ENCODE assay signal across 1 cellular context in the genomic region with DNA sequence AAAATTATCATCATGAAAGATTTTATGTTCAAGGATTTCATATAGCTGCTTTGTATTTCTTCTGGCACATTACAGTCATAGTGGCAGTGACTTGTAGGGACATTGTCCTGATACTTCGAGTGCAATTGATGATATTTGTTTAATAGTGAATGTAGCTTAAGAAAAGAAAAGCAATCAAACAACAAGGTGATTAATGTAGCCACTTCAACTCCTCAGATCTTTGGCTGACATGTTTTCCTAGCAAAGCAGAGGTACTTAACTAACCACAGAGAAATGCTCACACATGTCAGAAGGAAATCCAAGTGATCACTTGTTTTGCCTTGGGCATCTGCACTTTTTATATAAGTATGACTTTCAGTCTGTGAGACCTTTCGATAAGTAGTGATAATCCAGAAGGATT.
A peak's percentile ranks its signal among the peaks of the same experiment; 100 is the strongest.
TF ChIP-seq lines count a peak whose summit lies in the region.

No MANE protein-coding gene starts in this region.

TF ChIP-seq in HEK293, 187 proteins besides CTCF, POLR2A, EP300 and RAD21:
- TF ChIP-seq, protein P1, sequence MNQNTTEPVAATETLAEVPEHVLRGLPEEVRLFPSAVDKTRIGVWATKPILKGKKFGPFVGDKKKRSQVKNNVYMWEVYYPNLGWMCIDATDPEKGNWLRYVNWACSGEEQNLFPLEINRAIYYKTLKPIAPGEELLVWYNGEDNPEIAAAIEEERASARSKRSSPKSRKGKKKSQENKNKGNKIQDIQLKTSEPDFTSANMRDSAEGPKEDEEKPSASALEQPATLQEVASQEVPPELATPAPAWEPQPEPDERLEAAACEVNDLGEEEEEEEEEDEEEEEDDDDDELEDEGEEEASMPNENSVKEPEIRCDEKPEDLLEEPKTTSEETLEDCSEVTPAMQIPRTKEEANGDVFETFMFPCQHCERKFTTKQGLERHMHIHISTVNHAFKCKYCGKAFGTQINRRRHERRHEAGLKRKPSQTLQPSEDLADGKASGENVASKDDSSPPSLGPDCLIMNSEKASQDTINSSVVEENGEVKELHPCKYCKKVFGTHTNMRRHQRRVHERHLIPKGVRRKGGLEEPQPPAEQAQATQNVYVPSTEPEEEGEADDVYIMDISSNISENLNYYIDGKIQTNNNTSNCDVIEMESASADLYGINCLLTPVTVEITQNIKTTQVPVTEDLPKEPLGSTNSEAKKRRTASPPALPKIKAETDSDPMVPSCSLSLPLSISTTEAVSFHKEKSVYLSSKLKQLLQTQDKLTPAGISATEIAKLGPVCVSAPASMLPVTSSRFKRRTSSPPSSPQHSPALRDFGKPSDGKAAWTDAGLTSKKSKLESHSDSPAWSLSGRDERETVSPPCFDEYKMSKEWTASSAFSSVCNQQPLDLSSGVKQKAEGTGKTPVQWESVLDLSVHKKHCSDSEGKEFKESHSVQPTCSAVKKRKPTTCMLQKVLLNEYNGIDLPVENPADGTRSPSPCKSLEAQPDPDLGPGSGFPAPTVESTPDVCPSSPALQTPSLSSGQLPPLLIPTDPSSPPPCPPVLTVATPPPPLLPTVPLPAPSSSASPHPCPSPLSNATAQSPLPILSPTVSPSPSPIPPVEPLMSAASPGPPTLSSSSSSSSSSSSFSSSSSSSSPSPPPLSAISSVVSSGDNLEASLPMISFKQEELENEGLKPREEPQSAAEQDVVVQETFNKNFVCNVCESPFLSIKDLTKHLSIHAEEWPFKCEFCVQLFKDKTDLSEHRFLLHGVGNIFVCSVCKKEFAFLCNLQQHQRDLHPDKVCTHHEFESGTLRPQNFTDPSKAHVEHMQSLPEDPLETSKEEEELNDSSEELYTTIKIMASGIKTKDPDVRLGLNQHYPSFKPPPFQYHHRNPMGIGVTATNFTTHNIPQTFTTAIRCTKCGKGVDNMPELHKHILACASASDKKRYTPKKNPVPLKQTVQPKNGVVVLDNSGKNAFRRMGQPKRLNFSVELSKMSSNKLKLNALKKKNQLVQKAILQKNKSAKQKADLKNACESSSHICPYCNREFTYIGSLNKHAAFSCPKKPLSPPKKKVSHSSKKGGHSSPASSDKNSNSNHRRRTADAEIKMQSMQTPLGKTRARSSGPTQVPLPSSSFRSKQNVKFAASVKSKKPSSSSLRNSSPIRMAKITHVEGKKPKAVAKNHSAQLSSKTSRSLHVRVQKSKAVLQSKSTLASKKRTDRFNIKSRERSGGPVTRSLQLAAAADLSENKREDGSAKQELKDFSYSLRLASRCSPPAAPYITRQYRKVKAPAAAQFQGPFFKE (tag by site-specific recombination; IDR thresholded peaks at IDR 0.05; ENCODE audit: borderline replicate concordance) = no peak
- TF ChIP-seq, protein P2, sequence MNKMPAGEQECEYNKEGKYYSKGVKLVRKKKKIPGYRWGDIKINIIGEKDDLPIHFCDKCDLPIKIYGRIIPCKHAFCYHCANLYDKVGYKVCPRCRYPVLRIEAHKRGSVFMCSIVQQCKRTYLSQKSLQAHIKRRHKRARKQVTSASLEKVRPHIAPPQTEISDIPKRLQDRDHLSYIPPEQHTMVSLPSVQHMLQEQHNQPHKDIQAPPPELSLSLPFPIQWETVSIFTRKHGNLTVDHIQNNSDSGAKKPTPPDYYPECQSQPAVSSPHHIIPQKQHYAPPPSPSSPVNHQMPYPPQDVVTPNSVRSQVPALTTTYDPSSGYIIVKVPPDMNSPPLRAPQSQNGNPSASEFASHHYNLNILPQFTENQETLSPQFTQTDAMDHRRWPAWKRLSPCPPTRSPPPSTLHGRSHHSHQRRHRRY (tag by site-specific recombination; IDR thresholded peaks at IDR 0.05) = no peak
- TF ChIP-seq ZNF664 (tag by site-specific recombination; IDR thresholded peaks at IDR 0.05) (no peak), RBAK (tag by site-specific recombination; IDR thresholded peaks at IDR 0.05) (no peak), ZNF473 (tag by site-specific recombination; IDR thresholded peaks at IDR 0.05) (no peak), SETDB1 (IDR thresholded peaks at IDR 0.05; ENCODE audit: insufficient read length, low read length) (no peak), ZNF548 (tag by site-specific recombination; IDR thresholded peaks at IDR 0.05) (no peak), ZNF221 (tag by site-specific recombination; IDR thresholded peaks at IDR 0.05; ENCODE audit: borderline replicate concordance) (no peak), ZNF416 (tag by site-specific recombination; IDR thresholded peaks at IDR 0.05) (no peak), OSR2 (tag by site-specific recombination; IDR thresholded peaks at IDR 0.05) (peak; percentile 76; the same call in 1 of the 2 replicates), ZNF37A (tag by site-specific recombination; IDR thresholded peaks at IDR 0.05) (no peak), GLI2 (tag by site-specific recombination; IDR thresholded peaks at IDR 0.05; ENCODE audit: borderline replicate concordance, low read depth) (0 out of 2 replicates have a peak, but pooled peaks have one; percentile 11), ZNF404 (tag by site-specific recombination; IDR thresholded peaks at IDR 0.05) (no peak), IKZF3 (tag by site-specific recombination; IDR thresholded peaks at IDR 0.05) (0 out of 2 replicates have a peak, but pooled peaks have one; percentile 9), ZNF155 (tag by site-specific recombination; IDR thresholded peaks at IDR 0.05) (no peak), TRIM28 (IDR thresholded peaks at IDR 0.05; ENCODE audit: borderline replicate concordance, low read length) (no peak), TCF7L2 (IDR thresholded peaks at IDR 0.05; ENCODE audit: borderline replicate concordance, low read depth, low read length) (peak; percentile 43; the same call in 1 of the 2 replicates), ZBTB21 (tag by site-specific recombination; IDR thresholded peaks at IDR 0.05) (no peak), ZNF248 (tag by site-specific recombination; IDR thresholded peaks at IDR 0.05) (no peak), ZNF302 (tag by site-specific recombination; IDR thresholded peaks at IDR 0.05; ENCODE audit: low read depth) (no peak), ZNF23 (tag by site-specific recombination; IDR thresholded peaks at IDR 0.05; ENCODE audit: borderline replicate concordance) (no peak), SP3 (tag by site-specific recombination; IDR thresholded peaks at IDR 0.05) (no peak), ZNF433 (tag by site-specific recombination; IDR thresholded peaks at IDR 0.05; ENCODE audit: low read depth) (no peak), ZNF791 (tag by site-specific recombination; IDR thresholded peaks at IDR 0.05) (no peak), GLIS1 (tag by site-specific recombination; IDR thresholded peaks at IDR 0.05) (no peak), PRDM1 (tag by site-specific recombination; IDR thresholded peaks at IDR 0.05) (no peak), FEZF1 (tag by site-specific recombination; IDR thresholded peaks at IDR 0.05) (peak; percentile 59), ZFP3 (tag by site-specific recombination; IDR thresholded peaks at IDR 0.05; ENCODE audit: low read depth) (no peak), ZNF292 (tag by site-specific recombination; IDR thresholded peaks at IDR 0.05; ENCODE audit: borderline replicate concordance, low read depth) (no peak), ZSCAN16 (tag by site-specific recombination; IDR thresholded peaks at IDR 0.05) (no peak), SCRT1 (tag by site-specific recombination; IDR thresholded peaks at IDR 0.05; ENCODE audit: borderline replicate concordance) (no peak)
- TF ChIP-seq, protein P3, sequence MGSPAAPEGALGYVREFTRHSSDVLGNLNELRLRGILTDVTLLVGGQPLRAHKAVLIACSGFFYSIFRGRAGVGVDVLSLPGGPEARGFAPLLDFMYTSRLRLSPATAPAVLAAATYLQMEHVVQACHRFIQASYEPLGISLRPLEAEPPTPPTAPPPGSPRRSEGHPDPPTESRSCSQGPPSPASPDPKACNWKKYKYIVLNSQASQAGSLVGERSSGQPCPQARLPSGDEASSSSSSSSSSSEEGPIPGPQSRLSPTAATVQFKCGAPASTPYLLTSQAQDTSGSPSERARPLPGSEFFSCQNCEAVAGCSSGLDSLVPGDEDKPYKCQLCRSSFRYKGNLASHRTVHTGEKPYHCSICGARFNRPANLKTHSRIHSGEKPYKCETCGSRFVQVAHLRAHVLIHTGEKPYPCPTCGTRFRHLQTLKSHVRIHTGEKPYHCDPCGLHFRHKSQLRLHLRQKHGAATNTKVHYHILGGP (tag by site-specific recombination; IDR thresholded peaks at IDR 0.05) = no peak
- TF ChIP-seq, protein P4, sequence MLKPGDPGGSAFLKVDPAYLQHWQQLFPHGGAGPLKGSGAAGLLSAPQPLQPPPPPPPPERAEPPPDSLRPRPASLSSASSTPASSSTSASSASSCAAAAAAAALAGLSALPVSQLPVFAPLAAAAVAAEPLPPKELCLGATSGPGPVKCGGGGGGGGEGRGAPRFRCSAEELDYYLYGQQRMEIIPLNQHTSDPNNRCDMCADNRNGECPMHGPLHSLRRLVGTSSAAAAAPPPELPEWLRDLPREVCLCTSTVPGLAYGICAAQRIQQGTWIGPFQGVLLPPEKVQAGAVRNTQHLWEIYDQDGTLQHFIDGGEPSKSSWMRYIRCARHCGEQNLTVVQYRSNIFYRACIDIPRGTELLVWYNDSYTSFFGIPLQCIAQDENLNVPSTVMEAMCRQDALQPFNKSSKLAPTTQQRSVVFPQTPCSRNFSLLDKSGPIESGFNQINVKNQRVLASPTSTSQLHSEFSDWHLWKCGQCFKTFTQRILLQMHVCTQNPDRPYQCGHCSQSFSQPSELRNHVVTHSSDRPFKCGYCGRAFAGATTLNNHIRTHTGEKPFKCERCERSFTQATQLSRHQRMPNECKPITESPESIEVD (tag by site-specific recombination; IDR thresholded peaks at IDR 0.05) = peak; percentile 58; the same call in 1 of the 2 replicates
- TF ChIP-seq, protein P5, sequence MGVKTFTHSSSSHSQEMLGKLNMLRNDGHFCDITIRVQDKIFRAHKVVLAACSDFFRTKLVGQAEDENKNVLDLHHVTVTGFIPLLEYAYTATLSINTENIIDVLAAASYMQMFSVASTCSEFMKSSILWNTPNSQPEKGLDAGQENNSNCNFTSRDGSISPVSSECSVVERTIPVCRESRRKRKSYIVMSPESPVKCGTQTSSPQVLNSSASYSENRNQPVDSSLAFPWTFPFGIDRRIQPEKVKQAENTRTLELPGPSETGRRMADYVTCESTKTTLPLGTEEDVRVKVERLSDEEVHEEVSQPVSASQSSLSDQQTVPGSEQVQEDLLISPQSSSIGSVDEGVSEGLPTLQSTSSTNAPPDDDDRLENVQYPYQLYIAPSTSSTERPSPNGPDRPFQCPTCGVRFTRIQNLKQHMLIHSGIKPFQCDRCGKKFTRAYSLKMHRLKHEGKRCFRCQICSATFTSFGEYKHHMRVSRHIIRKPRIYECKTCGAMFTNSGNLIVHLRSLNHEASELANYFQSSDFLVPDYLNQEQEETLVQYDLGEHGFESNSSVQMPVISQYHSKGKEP (tag by site-specific recombination; IDR thresholded peaks at IDR 0.05) = no peak
- TF ChIP-seq, protein P6, sequence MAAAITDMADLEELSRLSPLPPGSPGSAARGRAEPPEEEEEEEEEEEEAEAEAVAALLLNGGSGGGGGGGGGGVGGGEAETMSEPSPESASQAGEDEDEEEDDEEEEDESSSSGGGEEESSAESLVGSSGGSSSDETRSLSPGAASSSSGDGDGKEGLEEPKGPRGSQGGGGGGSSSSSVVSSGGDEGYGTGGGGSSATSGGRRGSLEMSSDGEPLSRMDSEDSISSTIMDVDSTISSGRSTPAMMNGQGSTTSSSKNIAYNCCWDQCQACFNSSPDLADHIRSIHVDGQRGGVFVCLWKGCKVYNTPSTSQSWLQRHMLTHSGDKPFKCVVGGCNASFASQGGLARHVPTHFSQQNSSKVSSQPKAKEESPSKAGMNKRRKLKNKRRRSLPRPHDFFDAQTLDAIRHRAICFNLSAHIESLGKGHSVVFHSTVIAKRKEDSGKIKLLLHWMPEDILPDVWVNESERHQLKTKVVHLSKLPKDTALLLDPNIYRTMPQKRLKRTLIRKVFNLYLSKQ (tag by site-specific recombination; IDR thresholded peaks at IDR 0.05; ENCODE audit: borderline replicate concordance) = no peak
- TF ChIP-seq, protein P7, sequence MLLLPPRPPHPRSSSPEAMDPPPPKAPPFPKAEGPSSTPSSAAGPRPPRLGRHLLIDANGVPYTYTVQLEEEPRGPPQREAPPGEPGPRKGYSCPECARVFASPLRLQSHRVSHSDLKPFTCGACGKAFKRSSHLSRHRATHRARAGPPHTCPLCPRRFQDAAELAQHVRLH (tag by site-specific recombination; IDR thresholded peaks at IDR 0.05) = no peak
- TF ChIP-seq, protein P8, sequence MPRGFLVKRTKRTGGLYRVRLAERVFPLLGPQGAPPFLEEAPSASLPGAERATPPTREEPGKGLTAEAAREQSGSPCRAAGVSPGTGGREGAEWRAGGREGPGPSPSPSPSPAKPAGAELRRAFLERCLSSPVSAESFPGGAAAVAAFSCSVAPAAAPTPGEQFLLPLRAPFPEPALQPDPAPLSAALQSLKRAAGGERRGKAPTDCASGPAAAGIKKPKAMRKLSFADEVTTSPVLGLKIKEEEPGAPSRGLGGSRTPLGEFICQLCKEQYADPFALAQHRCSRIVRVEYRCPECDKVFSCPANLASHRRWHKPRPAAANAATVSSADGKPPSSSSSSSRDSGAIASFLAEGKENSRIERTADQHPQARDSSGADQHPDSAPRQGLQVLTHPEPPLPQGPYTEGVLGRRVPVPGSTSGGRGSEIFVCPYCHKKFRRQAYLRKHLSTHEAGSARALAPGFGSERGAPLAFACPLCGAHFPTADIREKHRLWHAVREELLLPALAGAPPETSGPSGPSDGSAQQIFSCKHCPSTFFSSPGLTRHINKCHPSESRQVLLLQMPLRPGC (tag by site-specific recombination; IDR thresholded peaks at IDR 0.05) = peak; percentile 63; the same call in 1 of the 2 replicates
- TF ChIP-seq, protein P9, sequence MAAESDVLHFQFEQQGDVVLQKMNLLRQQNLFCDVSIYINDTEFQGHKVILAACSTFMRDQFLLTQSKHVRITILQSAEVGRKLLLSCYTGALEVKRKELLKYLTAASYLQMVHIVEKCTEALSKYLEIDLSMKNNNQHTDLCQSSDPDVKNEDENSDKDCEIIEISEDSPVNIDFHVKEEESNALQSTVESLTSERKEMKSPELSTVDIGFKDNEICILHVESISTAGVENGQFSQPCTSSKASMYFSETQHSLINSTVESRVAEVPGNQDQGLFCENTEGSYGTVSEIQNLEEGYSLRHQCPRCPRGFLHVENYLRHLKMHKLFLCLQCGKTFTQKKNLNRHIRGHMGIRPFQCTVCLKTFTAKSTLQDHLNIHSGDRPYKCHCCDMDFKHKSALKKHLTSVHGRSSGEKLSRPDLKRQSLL (tag by site-specific recombination; IDR thresholded peaks at IDR 0.05) = no peak
